Comparison of ENCODE assay signal across 23 cellular contexts in the genomic region with DNA sequence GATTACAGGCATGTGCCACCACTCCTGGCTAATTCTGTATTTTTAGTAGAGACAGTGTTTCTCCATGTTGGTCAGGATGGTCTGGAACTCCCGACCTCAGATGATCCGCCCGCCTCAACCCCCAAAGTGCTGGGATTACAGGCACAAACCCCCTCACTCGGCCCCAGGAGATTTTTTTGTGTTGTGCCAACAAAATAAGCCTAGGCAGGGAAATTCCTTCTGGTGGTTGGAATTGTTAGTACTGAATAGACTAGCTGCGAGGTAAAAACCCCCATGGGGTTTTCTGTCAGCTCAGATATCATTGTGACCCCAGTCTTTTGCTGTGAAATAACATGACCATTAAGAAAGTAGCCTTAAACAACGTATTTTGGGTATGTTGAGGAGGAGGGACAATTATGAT.
A peak's percentile ranks its signal among the peaks of the same experiment; 100 is the strongest.
DNase-seq lines count a peak whose midpoint lies in the region; ATAC-seq, FAIRE-seq and TF ChIP-seq lines count a peak whose summit lies in the region.
"Had no signal": no experiment of that assay in that cellular context is flagged by ENCODE, and none has a peak within 500 bp of the region (broad histone marks: within the 10 kb centered on the region; RNA-seq: fewer than 3 reads in every experiment).

No MANE protein-coding gene starts in this region.

- TF ChIP-seq RAD21 in K562 (CRISPR knock-in tag; conservative IDR thresholded peaks at IDR 0.05 in 1 of 2, IDR thresholded peaks at IDR 0.05 in 1 of 2), result no peak

- H3K36me3 Mint-ChIP-seq in GM23338 (ENCODE audit: low read depth) (no peaks in the 10 kb centered on the region), nephron progenitor cell (ENCODE audit: low read depth) (no peaks in the 10 kb centered on the region)
- H3K36me3 Mint-ChIP-seq: CD8-positive, alpha-beta T cell had no signal

- ATAC-seq in GM23338 (peak; percentile 80), K562 (no peak), HG02763 (IDR thresholded peaks at IDR 0.05; ENCODE audit: unreplicated experiment) (no peak), GM18870 (IDR thresholded peaks at IDR 0.05; ENCODE audit: unreplicated experiment) (no peak)
- ATAC-seq: CD8-positive, alpha-beta T cell had no signal

- intact Hi-C loops in K562 (cut with micrococcal nuclease), result no loop called here

- POLR2A ChIA-PET in K562 (lab: Yijun Ruan, JAX), result no interaction called here

- no peaks in the 10 kb centered on the region for H3K9me1 ChIP-seq in K562 (ENCODE audit: control insufficient read depth, insufficient read depth, low read length)

- in situ Hi-C loops in K562 (cut with MboI), result loop anchor here (5.0 to 10.0 kb wide), 2 partner anchors 210 to 952 kb away; no protein-coding TSS in a partner anchor

- peaks cover 8% of the 10 kb centered on the region; the same call in 2 of the 3 replicates for H3K4me1 Mint-ChIP-seq in GM23338
- H3K4me1 Mint-ChIP-seq in nephron progenitor cell, result peaks cover 20% of the 10 kb centered on the region
- H3K4me1 Mint-ChIP-seq: B cell, IgD-negative memory B cell had no signal

- no peaks in the 10 kb centered on the region for H3K9me3 ChIP-seq in K562 (replicated peaks; ENCODE audit: control insufficient read depth, insufficient read depth, low read depth, low read length)
- H3K9me3 ChIP-seq: Caco-2, SJSA1 had no signal

- H3F3A ChIP-seq in GM23338 (replicated peaks; ENCODE audit: low read depth), result no peaks in the 10 kb centered on the region

- no peak overlapping the region for H3K4me3 Mint-ChIP-seq in GM23338
- H3K4me3 Mint-ChIP-seq in nephron progenitor cell, result no peak overlapping the region
- H3K4me3 Mint-ChIP-seq: B cell; CD8-positive, alpha-beta T cell; H9; IgD-negative memory B cell had no signal

- TF ChIP-seq EP300 in K562 (IDR thresholded peaks at IDR 0.05; ENCODE audit: low read length), result no peak

- H3K4me3 ChIP-seq in GM23338, result no peak overlapping the region
- no peak overlapping the region for H3K4me3 ChIP-seq in K562
- H3K4me3 ChIP-seq: SJSA1 had no signal

- H4K20me1 ChIP-seq in GM23338 (replicated peaks; ENCODE audit: insufficient read depth) (no peaks in the 10 kb centered on the region), K562 (replicated peaks; ENCODE audit: control insufficient read depth, insufficient read depth, low read length) (no peaks in the 10 kb centered on the region)

- WGBS in K562 (ENCODE audit: insufficient coverage, low coverage, missing lambda C conversion rate), result 8% methylated on average over 6 of the region's 6 CpGs

- peak; percentile 77 for DNase-seq in ELF-1 (ENCODE audit: low read depth, low spot score)
- DNase-seq in GM23338 (ENCODE audit: low spot score), result peak; percentile 46
- no peak for DNase-seq in K562 (ENCODE audit: extremely low read depth in 1 of 4, low spot score in 3 of 4)
- DNase-seq in nephron progenitor cell, result no peak
- no peak for DNase-seq in stimulated activated naive CD4-positive, alpha-beta T cell (lab: John Stamatoyannopoulos, UW)
- no peak for DNase-seq in erythroblast (lab: John Stamatoyannopoulos, UW)
- DNase-seq: Caco-2; CD8-positive, alpha-beta T cell; GDM1; H9; NCI-H1092; NCI-H1417 treated with DMSO at 0.1 percent for 48 hours; NCI-H187; NCI-H446; NCI-H526 treated with DMSO at 0.1 percent for 48 hours; Right ventricle myocardium superior; RPMI8226 had no signal

- H3K27ac Mint-ChIP-seq in GM23338 (no peak overlapping the region), nephron progenitor cell (peak overlapping the region; percentile 32)
- H3K27ac Mint-ChIP-seq: B cell; CD8-positive, alpha-beta T cell; IgD-negative memory B cell had no signal

- no TSS peak for BruUV-seq in K562 (replicated peaks; lab: Mats Ljungman, UMichigan)

- TF ChIP-seq POLR2A in K562 (conservative IDR thresholded peaks at IDR 0.05) (no peak), erythroblast (IDR thresholded peaks at IDR 0.05; ENCODE audit: low read length) (no peak)

- no peaks in the 10 kb centered on the region for H3K79me2 ChIP-seq in GM23338 (replicated peaks; ENCODE audit: insufficient read depth)
- no peaks in the 10 kb centered on the region for H3K79me2 ChIP-seq in K562 (ENCODE audit: control insufficient read depth, insufficient read depth, low read length)

- TF ChIP-seq CTCF in GM23338 (conservative IDR thresholded peaks at IDR 0.05; ENCODE audit: low read depth in 2 of 2) (no peak), K562 (IDR thresholded peaks at IDR 0.05 in 2 of 3, conservative IDR thresholded peaks at IDR 0.05 in 1 of 3; ENCODE audit: insufficient read depth in 2 of 3, low read depth in 1 of 3, low read length in 3 of 3) (no peak), nephron progenitor cell (IDR thresholded peaks at IDR 0.05) (no peak)

- no peak overlapping the region for H3K9ac ChIP-seq in K562 (ENCODE audit: insufficient read depth in 1 of 2, low read depth in 2 of 2, low read length in 2 of 2)

- no peak for FAIRE-seq in K562 (lab: Jason Lieb, UNC)

- H3K9me2 ChIP-seq in GM23338 (ENCODE audit: insufficient read depth), result no peaks in the 10 kb centered on the region

- H3K27ac ChIP-seq in GM23338 (ENCODE audit: low read depth) (no peak overlapping the region), K562 (ENCODE audit: extremely low read depth, low read depth, low read length) (no peak overlapping the region)
- H3K27ac ChIP-seq: C4-2B, SJSA1 had no signal

- CTCF ChIA-PET in K562 (lab: Yijun Ruan, JAX; ENCODE audit: low intra/inter-chr PET ratio), result interaction anchor here (1.0 kb wide), 1 partner anchor 60 kb away, joined by 3 read pairs; no protein-coding TSS in a partner anchor

- H3K27me3 ChIP-seq in GM23338 (ENCODE audit: insufficient read depth) (no peaks in the 10 kb centered on the region), K562 (ENCODE audit: control insufficient read depth in 2 of 2, insufficient read depth in 2 of 2, low read length in 2 of 2) (no peaks in the 10 kb centered on the region)
- H3K27me3 ChIP-seq: SJSA1 had no signal

- no peak overlapping the region for H3K4me2 ChIP-seq in GM23338
- no peak overlapping the region for H3K4me2 ChIP-seq in K562 (ENCODE audit: insufficient read depth, low read length)

- H3K36me3 ChIP-seq in GM23338 (ENCODE audit: insufficient read depth) (no peaks in the 10 kb centered on the region), K562 (ENCODE audit: control insufficient read depth, insufficient read depth, low read length) (no peaks in the 10 kb centered on the region)
- H3K36me3 ChIP-seq: SJSA1 had no signal

- no peaks in the 10 kb centered on the region; the same call in 2 of the 3 replicates for H3K9me3 Mint-ChIP-seq in GM23338
- H3K9me3 Mint-ChIP-seq in nephron progenitor cell, result no peaks in the 10 kb centered on the region
- H3K9me3 Mint-ChIP-seq: CD8-positive, alpha-beta T cell; IgD-negative memory B cell had no signal

- H3K27me3 Mint-ChIP-seq in GM23338 (ENCODE audit: insufficient read depth, low read depth, poor library complexity) (peaks cover 16% of the 10 kb centered on the region), nephron progenitor cell (ENCODE audit: low read depth, poor library complexity) (peaks cover 14% of the 10 kb centered on the region)
- H3K27me3 Mint-ChIP-seq: B cell had no signal

- H2AFZ ChIP-seq in GM23338 (no peak overlapping the region), K562 (ENCODE audit: low read depth, low read length) (peak overlapping the region; percentile 72)

- H3K4me1 ChIP-seq in GM23338 (ENCODE audit: insufficient read depth) (no peaks in the 10 kb centered on the region), K562 (replicated peaks in 1 of 2; ENCODE audit: control insufficient read depth in 2 of 2, insufficient read depth in 2 of 2, low read length in 2 of 2) (no peaks in the 10 kb centered on the region)
- H3K4me1 ChIP-seq: Caco-2, SJSA1 had no signal

TF ChIP-seq in GM23338, 12 proteins besides CTCF, POLR2A, EP300 and RAD21 (continues in another document):
- TF ChIP-seq CREB1 (CRISPR knock-in tag; IDR thresholded peaks at IDR 0.05; ENCODE audit: low read depth) (no peak), ZNF331 (CRISPR knock-in tag; IDR thresholded peaks at IDR 0.05; ENCODE audit: low read depth) (no peak), POLR2AphosphoS5 (IDR thresholded peaks at IDR 0.05; ENCODE audit: low read depth) (no peak), NANOG (IDR thresholded peaks at IDR 0.05; ENCODE audit: borderline replicate concordance) (no peak), ZNF114 (CRISPR knock-in tag; IDR thresholded peaks at IDR 0.05) (no peak), EZH2 (IDR thresholded peaks at IDR 0.05; ENCODE audit: low read depth, unreplicated experiment) (no peak), EZH2phosphoT487 (IDR thresholded peaks at IDR 0.05; ENCODE audit: unreplicated experiment) (no peak), STAT1 (IDR thresholded peaks at IDR 0.05; ENCODE audit: unreplicated experiment) (no peak)

TF ChIP-seq in K562, 482 proteins besides CTCF, POLR2A, EP300 and RAD21 (continues in another document):
- TF ChIP-seq ZBED1 (IDR thresholded peaks at IDR 0.05), result no peak
- TF ChIP-seq MEF2A (IDR thresholded peaks at IDR 0.05; ENCODE audit: control insufficient read depth, low read depth, low read length), result no peak
- TF ChIP-seq POLR2B (IDR thresholded peaks at IDR 0.05; ENCODE audit: low read depth, partially characterized antibody), result no peak
- no peak for TF ChIP-seq RBM39 (optimal IDR thresholded peaks at IDR 0.05; ENCODE audit: low read depth, low read length)
- TF ChIP-seq U2AF2 (optimal IDR thresholded peaks at IDR 0.05; ENCODE audit: low read depth, low read length), result no peak
- TF ChIP-seq, protein P1, sequence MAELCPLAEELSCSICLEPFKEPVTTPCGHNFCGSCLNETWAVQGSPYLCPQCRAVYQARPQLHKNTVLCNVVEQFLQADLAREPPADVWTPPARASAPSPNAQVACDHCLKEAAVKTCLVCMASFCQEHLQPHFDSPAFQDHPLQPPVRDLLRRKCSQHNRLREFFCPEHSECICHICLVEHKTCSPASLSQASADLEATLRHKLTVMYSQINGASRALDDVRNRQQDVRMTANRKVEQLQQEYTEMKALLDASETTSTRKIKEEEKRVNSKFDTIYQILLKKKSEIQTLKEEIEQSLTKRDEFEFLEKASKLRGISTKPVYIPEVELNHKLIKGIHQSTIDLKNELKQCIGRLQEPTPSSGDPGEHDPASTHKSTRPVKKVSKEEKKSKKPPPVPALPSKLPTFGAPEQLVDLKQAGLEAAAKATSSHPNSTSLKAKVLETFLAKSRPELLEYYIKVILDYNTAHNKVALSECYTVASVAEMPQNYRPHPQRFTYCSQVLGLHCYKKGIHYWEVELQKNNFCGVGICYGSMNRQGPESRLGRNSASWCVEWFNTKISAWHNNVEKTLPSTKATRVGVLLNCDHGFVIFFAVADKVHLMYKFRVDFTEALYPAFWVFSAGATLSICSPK (IDR thresholded peaks at IDR 0.05; ENCODE audit: borderline replicate concordance), result no peak
- TF ChIP-seq TAF7 (tag; IDR thresholded peaks at IDR 0.05), result no peak
- no peak for TF ChIP-seq ZFP30 (CRISPR knock-in tag; IDR thresholded peaks at IDR 0.05; ENCODE audit: borderline replicate concordance)
- no peak for TF ChIP-seq NCOA2 (IDR thresholded peaks at IDR 0.05; ENCODE audit: partially characterized antibody in 2 of 2)
- TF ChIP-seq FOXJ3 (CRISPR knock-in tag; IDR thresholded peaks at IDR 0.05), result no peak
- TF ChIP-seq ZNF75A (CRISPR knock-in tag; IDR thresholded peaks at IDR 0.05), result no peak
- no peak for TF ChIP-seq MYNN (IDR thresholded peaks at IDR 0.05)
- no peak for TF ChIP-seq MYNN (CRISPR knock-in tag; IDR thresholded peaks at IDR 0.05)

Comparison
In these comparisons a context has a peak if more than half of its experiments do, and no peak if none do; other contexts are left out.
1. DNase-seq: peak in ELF-1 (single experiment) and GM23338 (single experiment); none in K562 (0 of 4), nephron progenitor cell (single experiment), stimulated activated naive CD4-positive, alpha-beta T cell (0 of 6) and erythroblast (0 of 2).